Comparison of ENCODE assay signal across 11 cellular contexts in the genomic region with DNA sequence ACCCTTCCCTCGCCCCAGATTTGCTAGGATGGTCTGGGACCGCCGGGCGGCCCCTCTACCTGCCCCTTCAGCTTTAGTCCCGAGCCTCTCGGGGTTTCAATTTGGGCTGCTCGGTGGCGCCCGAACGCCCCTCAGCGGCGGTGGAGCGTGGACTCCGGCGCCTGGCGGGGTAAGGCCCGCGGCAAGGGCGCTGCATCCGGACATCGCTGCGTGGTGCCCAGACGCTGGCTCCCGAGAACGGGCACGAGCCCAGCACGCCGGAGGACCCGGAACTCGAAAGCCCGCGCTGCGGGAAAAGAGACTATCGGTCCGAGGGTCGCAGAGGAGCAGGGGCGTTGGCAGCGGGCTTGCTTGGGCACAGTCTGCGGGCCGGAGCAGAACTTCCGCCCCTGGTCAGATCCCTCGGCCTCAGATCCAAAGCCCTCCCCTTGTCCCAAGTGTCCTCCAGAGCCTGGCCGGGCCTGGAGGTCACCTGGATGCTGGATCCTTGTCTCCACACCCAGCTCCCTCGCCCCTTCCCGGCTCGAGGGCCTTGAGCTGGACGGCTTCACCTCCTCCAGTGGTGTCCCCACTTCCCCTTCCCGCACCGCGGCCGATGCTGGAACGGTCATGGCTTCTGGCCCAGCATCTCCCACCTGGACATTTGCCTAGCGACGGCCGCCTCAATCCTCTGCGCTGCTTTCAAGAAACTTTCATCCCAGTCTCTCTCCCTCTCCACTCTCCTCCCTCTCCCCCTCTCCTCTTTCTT. TPM values are rescaled to one million over a fixed set of nuclear protein-coding genes. Genes with fewer than 3 reads are reported as not detected.
DNase-seq lines count a peak whose midpoint lies in the region; ATAC-seq, FAIRE-seq and TF ChIP-seq lines count a peak whose summit lies in the region.
"Had no signal": no experiment of that assay in that cellular context is flagged by ENCODE, and none has a peak within 500 bp of the region (broad histone marks: within the 10 kb centered on the region; RNA-seq: fewer than 3 reads in every experiment).

No MANE protein-coding gene starts in this region.

- peaks cover 39% of the 10 kb centered on the region for H3K4me1 Mint-ChIP-seq in activated naive CD4-positive, alpha-beta T cell treated with anti-CD3 and anti-CD28 coated beads for 36 hours (ENCODE audit: low read depth)
- peaks cover 21% of the 10 kb centered on the region for H3K4me1 Mint-ChIP-seq in activated T-helper 1 cell treated with anti-CD3 and anti-CD28 coated beads, Interleukin-12 subunit alpha, Interleukin-12 subunit beta, Interleukin-2, Interleukin-4 antibody, amounts not matched to agents 30 ng/mL and 10 ng/mL and 1 ng/mL, durations not matched to agents 14 hours and 24 hours and 36 hours (ENCODE audit: low read depth)

- H3K27me3 Mint-ChIP-seq in activated naive CD4-positive, alpha-beta T cell treated with anti-CD3 and anti-CD28 coated beads for 36 hours (ENCODE audit: low read depth): peaks cover 65% of the 10 kb centered on the region
- H3K27me3 Mint-ChIP-seq in activated T-helper 1 cell treated with anti-CD3 and anti-CD28 coated beads, Interleukin-12 subunit alpha, Interleukin-12 subunit beta, Interleukin-2, Interleukin-4 antibody, amounts not matched to agents 30 ng/mL and 10 ng/mL and 1 ng/mL, durations not matched to agents 14 hours and 24 hours and 36 hours (ENCODE audit: insufficient read depth): peaks cover 62% of the 10 kb centered on the region

- H3K27ac Mint-ChIP-seq in activated naive CD4-positive, alpha-beta T cell treated with anti-CD3 and anti-CD28 coated beads for 36 hours: no peak overlapping the region
- H3K27ac Mint-ChIP-seq in activated T-helper 1 cell treated with anti-CD3 and anti-CD28 coated beads, Interleukin-12 subunit alpha, Interleukin-12 subunit beta, Interleukin-2, Interleukin-4 antibody, amounts not matched to agents 30 ng/mL and 10 ng/mL and 1 ng/mL, durations not matched to agents 14 hours and 24 hours and 36 hours: no peak overlapping the region

- H4K20me1 ChIP-seq in keratinocyte (ENCODE audit: control insufficient read depth, extremely low read depth, insufficient read depth, low read length): no peaks in the 10 kb centered on the region

- peak in 1 of 3 experiments; percentile 44 for TF ChIP-seq CTCF in keratinocyte (optimal IDR thresholded peaks at IDR 0.05 in 1 of 3, IDR thresholded peaks at IDR 0.05 in 1 of 3, conservative IDR thresholded peaks at IDR 0.05 in 1 of 3; ENCODE audit: extremely low read depth in 1 of 3, insufficient read depth in 2 of 3, low read length in 3 of 3)
- TF ChIP-seq CTCF in suprapubic skin (IDR thresholded peaks at IDR 0.05): no peak
- TF ChIP-seq CTCF in vagina (IDR thresholded peaks at IDR 0.05): no peak

- WGBS in suprapubic skin: 27% methylated on average over 22 of the region's 56 CpGs

- H3K9ac ChIP-seq in keratinocyte (ENCODE audit: control insufficient read depth, extremely low read depth, insufficient read depth, low read length): peak overlapping the region; percentile 80

- peak overlapping the region; percentile 100 for H3K4me2 ChIP-seq in keratinocyte (ENCODE audit: control insufficient read depth, extremely low read depth, insufficient read depth, low read depth, low read length)

- no peaks in the 10 kb centered on the region for H3K9me3 Mint-ChIP-seq in activated naive CD4-positive, alpha-beta T cell treated with anti-CD3 and anti-CD28 coated beads for 36 hours
- H3K9me3 Mint-ChIP-seq in activated T-helper 1 cell treated with anti-CD3 and anti-CD28 coated beads, Interleukin-12 subunit alpha, Interleukin-12 subunit beta, Interleukin-2, Interleukin-4 antibody, amounts not matched to agents 30 ng/mL and 10 ng/mL and 1 ng/mL, durations not matched to agents 14 hours and 24 hours and 36 hours: no peaks in the 10 kb centered on the region

- H3K27ac ChIP-seq in keratinocyte (ENCODE audit: control insufficient read depth, insufficient read depth, low read length): peak overlapping the region; percentile 82
- peak overlapping the region; percentile 91 for H3K27ac ChIP-seq in suprapubic skin
- H3K27ac ChIP-seq in vagina: no peak overlapping the region

- DNase-seq in activated naive CD4-positive, alpha-beta T cell treated with anti-CD3 and anti-CD28 coated beads for 36 hours: peak; percentile 26
- DNase-seq in activated naive CD4-positive, alpha-beta T cell treated with Interleukin-2 at 50 U/mL for 16 hours: no peak
- DNase-seq in activated T-helper 1 cell treated with anti-CD3 and anti-CD28 coated beads, Interleukin-12 subunit alpha, Interleukin-12 subunit beta, Interleukin-2, Interleukin-4 antibody, amounts not matched to agents 30 ng/mL and 10 ng/mL and 1 ng/mL, durations not matched to agents 14 hours and 24 hours and 36 hours (ENCODE audit: low spot score): no peak
- DNase-seq in keratinocyte (ENCODE audit: low read depth, low spot score) (no peak), suprapubic skin (ENCODE audit: low spot score in 2 of 2) (peak in 1 of 2 donors; percentile 83), vagina (ENCODE audit: extremely low spot score in 2 of 2) (no peak), Kasumi-1 (lab: John Stamatoyannopoulos, UW) (no peak)

- H3K79me2 ChIP-seq in keratinocyte (ENCODE audit: control insufficient read depth, insufficient read depth, low read length): peaks cover 15% of the 10 kb centered on the region

- intact Hi-C loops in activated naive CD4-positive, alpha-beta T cell treated with anti-CD3 and anti-CD28 coated beads for 36 hours (cut with micrococcal nuclease): loop anchor here (1.0 to 2.0 kb wide), 2 partner anchors 15 to 260 kb away; no protein-coding TSS in a partner anchor
- intact Hi-C loops in activated T-helper 1 cell treated with anti-CD3 and anti-CD28 coated beads, Interleukin-12 subunit alpha, Interleukin-12 subunit beta, Interleukin-2, Interleukin-4 antibody, amounts not matched to agents 30 ng/mL and 10 ng/mL and 1 ng/mL, durations not matched to agents 14 hours and 24 hours and 36 hours (cut with micrococcal nuclease): loop anchor here (5.0 kb wide), 1 partner anchor 260 kb away; no protein-coding TSS in a partner anchor
- intact Hi-C loops in vagina (cut with DNase I): no loop called here

- H3K27me3 ChIP-seq in keratinocyte (ENCODE audit: control insufficient read depth, extremely low read depth, insufficient read depth, low read length) (no peaks in the 10 kb centered on the region), suprapubic skin (peaks cover 61% of the 10 kb centered on the region), vagina (no peaks in the 10 kb centered on the region)

- peak overlapping the region; percentile 12 to 90 (median 85) for H3K4me3 ChIP-seq in keratinocyte (ENCODE audit: control insufficient read depth in 2 of 3, extremely low read depth in 1 of 3, insufficient read depth in 2 of 3, low read depth in 1 of 3, low read length in 3 of 3)
- H3K4me3 ChIP-seq in suprapubic skin: peak overlapping the region; percentile 71
- H3K4me3 ChIP-seq in vagina: peak overlapping the region in 1 of 2 donors; percentile 5

- H3K4me1 ChIP-seq in keratinocyte (ENCODE audit: control insufficient read depth, extremely low read depth, insufficient read depth, low read length): peaks cover 23% of the 10 kb centered on the region
- H3K4me1 ChIP-seq in suprapubic skin: peaks cover 51% of the 10 kb centered on the region
- peaks cover 32% of the 10 kb centered on the region for H3K4me1 ChIP-seq in vagina

- no peaks in the 10 kb centered on the region for H3K9me1 ChIP-seq in keratinocyte (ENCODE audit: control insufficient read depth, extremely low read depth, insufficient read depth, low read length)

- dilution Hi-C loops in keratinocyte (cut with MboI; ENCODE audit: extremely low pct_ligation_motif_present, low sequenced_read_pairs): no loop called here

- peak overlapping the region; percentile 77 for H2AFZ ChIP-seq in keratinocyte (ENCODE audit: control insufficient read depth, low read length)

- TF ChIP-seq EP300 in suprapubic skin (IDR thresholded peaks at IDR 0.05): no peak

- no peak for FAIRE-seq in keratinocyte (lab: Jason Lieb, UNC)
- FAIRE-seq: G401.6 had no signal

- H3K36me3 Mint-ChIP-seq in activated naive CD4-positive, alpha-beta T cell treated with anti-CD3 and anti-CD28 coated beads for 36 hours (ENCODE audit: low read depth): peaks cover 12% of the 10 kb centered on the region
- peaks cover 3% of the 10 kb centered on the region for H3K36me3 Mint-ChIP-seq in activated T-helper 1 cell treated with anti-CD3 and anti-CD28 coated beads, Interleukin-12 subunit alpha, Interleukin-12 subunit beta, Interleukin-2, Interleukin-4 antibody, amounts not matched to agents 30 ng/mL and 10 ng/mL and 1 ng/mL, durations not matched to agents 14 hours and 24 hours and 36 hours (ENCODE audit: low read depth)

- no peak for ATAC-seq in GM18511 (IDR thresholded peaks at IDR 0.05; ENCODE audit: unreplicated experiment)

- H3K9me3 ChIP-seq in keratinocyte (ENCODE audit: control insufficient read depth, low read depth, low read length): no peaks in the 10 kb centered on the region
- no peaks in the 10 kb centered on the region for H3K9me3 ChIP-seq in suprapubic skin
- no peaks in the 10 kb centered on the region for H3K9me3 ChIP-seq in vagina

- peak overlapping the region; percentile 46 for H3K4me3 Mint-ChIP-seq in activated naive CD4-positive, alpha-beta T cell treated with anti-CD3 and anti-CD28 coated beads for 36 hours
- H3K4me3 Mint-ChIP-seq in activated T-helper 1 cell treated with anti-CD3 and anti-CD28 coated beads, Interleukin-12 subunit alpha, Interleukin-12 subunit beta, Interleukin-2, Interleukin-4 antibody, amounts not matched to agents 30 ng/mL and 10 ng/mL and 1 ng/mL, durations not matched to agents 14 hours and 24 hours and 36 hours: peak overlapping the region; percentile 48

- no peaks in the 10 kb centered on the region for H3K36me3 ChIP-seq in keratinocyte (ENCODE audit: control insufficient read depth in 2 of 2, extremely low read depth in 1 of 2, insufficient read depth in 2 of 2, low read length in 2 of 2)
- peaks cover 6% of the 10 kb centered on the region for H3K36me3 ChIP-seq in suprapubic skin
- peaks cover 0 to 9% of the 10 kb centered on the region in 2 donors for H3K36me3 ChIP-seq in vagina

- TF ChIP-seq POLR2A in suprapubic skin (IDR thresholded peaks at IDR 0.05): no peak
- no peak for TF ChIP-seq POLR2A in vagina (IDR thresholded peaks at IDR 0.05)

- CTCF ChIA-PET in activated naive CD4-positive, alpha-beta T cell treated with anti-CD3 and anti-CD28 coated beads for 36 hours (lab: Charles Lee): no interaction called here

RNA-seq across cellular contexts. Expression of a gene that starts 2.9 kb away (rescaled TPM):
- total RNA-seq in activated naive CD4-positive, alpha-beta T cell treated with anti-CD3 and anti-CD28 coated beads for 36 hours: not detected
- total RNA-seq in activated T-helper 1 cell treated with anti-CD3 and anti-CD28 coated beads, Interleukin-12 subunit alpha, Interleukin-12 subunit beta, Interleukin-2, Interleukin-4 antibody, amounts not matched to agents 30 ng/mL and 10 ng/mL and 1 ng/mL, durations not matched to agents 14 hours and 24 hours and 36 hours: 0.31 TPM in 1 of 2 replicates, not detected in the other
- 0.22 to 0.54 TPM (median 0.28 TPM) in 3 replicates for polyA plus RNA-seq in keratinocyte
- polyA plus RNA-seq in keratinocyte (2011; ENCODE audit: low read depth): 0.55 TPM
- polyA plus RNA-seq in keratinocyte (2011; cell fraction: cytosol; rRNA removed): 0.26 and 0.35 TPM in 2 replicates
- 2.1 and 3.3 TPM in 2 replicates for polyA plus RNA-seq in keratinocyte (2011; cell fraction: nucleus; rRNA removed)
- polyA plus RNA-seq in keratinocyte (2012; ENCODE audit: low replicate concordance): 2.6 and 3.1 TPM in 2 replicates
- 0.10 to 1.0 TPM (median 0.20 TPM) in 3 replicates for polyA minus RNA-seq in keratinocyte
- polyA minus RNA-seq in keratinocyte (2011; cell fraction: cytosol; rRNA and poly(A)+ RNA removed): 1.2 TPM
- polyA minus RNA-seq in keratinocyte (2011; cell fraction: nucleus; rRNA and poly(A)+ RNA removed): 2.5 and 3.1 TPM in 2 replicates
- total RNA-seq in suprapubic skin: 10 to 100 TPM in 2 of 4 donors, 1 to 10 TPM in 2; 6.6 to 19.7 (median 10.9) TPM
- total RNA-seq in vagina: not detected
- total RNA-seq: T-helper 1 cell treated with Interleukin-12 subunit alpha and Interleukin-12 subunit beta and Interleukin-4 antibody, amounts not matched to agents 30 ng/mL and 1 ng/mL, for 36 hours had no signal
- polyA plus RNA-seq: fibroblast of lung had no signal
